Comparison of ENCODE assay signal across 1 cellular context in the genomic region with DNA sequence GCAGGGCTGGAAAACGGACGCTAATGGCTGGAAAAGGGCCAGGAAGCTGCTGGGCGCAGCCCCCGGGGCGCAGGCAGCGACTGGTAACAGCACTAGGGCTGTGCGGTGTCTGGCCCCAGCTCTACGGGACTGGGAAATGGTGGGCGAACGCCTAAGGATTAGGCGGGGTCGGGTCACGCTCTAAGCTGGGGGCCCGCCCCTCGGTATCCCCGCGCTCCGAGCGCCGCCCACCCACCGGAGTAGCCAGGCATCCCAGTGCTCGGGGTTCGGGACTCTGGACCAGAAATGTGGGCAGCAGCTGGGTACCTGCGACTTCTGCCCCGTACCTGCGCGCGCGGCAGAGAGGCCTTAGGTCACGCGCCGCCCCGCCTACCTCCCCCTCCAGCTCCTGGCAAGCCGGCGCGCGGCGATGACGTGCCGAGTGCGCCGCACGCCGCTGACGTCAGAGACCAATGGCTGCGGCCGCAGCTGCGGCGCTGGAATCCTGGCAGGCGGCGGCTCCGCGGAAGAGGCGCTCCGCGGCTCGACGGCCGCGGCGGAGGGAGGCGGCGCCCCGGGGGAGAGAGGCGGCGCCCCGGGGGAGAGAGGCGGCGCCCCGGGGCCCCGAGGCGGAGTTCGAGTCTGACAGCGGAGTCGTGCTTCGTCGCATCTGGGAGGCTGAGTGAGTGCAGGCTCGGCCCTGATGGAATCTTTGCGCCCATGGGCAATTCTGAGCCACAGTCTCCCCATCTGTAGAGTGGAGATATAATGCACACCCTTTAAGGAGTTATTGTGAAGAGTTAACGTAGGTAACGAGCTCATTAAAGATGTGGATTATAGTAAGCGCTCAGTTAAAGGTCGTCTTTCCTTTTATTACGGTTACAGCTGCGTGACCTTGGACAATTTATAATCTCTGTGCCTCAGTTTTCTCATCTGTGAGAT.
A peak's percentile ranks its signal among the peaks of the same experiment; 100 is the strongest.
TF ChIP-seq lines count a peak whose summit lies in the region.

Gene HPS4 (minus strand): TSS at position 345 of the 921 bp plus-strand sequence. CDS start 2,021 bp downstream, outside the sequence.
Gene SRRD (plus strand): TSS at position 439 of the 921 bp plus-strand sequence. CDS start 14 bp downstream, at position 453.

TF ChIP-seq in HepG2, 621 proteins besides CTCF, POLR2A, EP300 and RAD21 (continues in another document):
- TF ChIP-seq SNAPC2 (CRISPR knock-in tag; IDR thresholded peaks at IDR 0.05) (no peak; the same call in 1 of the 2 replicates), STAG1 (CRISPR knock-in tag; IDR thresholded peaks at IDR 0.05) (no peak), SALL2 (CRISPR knock-in tag; IDR thresholded peaks at IDR 0.05) (peak; percentile 92), ZNF768 (CRISPR knock-in tag; IDR thresholded peaks at IDR 0.05) (peak; percentile 80), ATAD3A (CRISPR knock-in tag; IDR thresholded peaks at IDR 0.05) (peak; percentile 26; the same call in 1 of the 2 replicates), IRF9 (CRISPR knock-in tag; IDR thresholded peaks at IDR 0.05; ENCODE audit: borderline replicate concordance) (peak; percentile 92; the same call in 1 of the 2 replicates), ZNF30 (CRISPR knock-in tag; IDR thresholded peaks at IDR 0.05) (0 out of 2 replicates have a peak, but pooled peaks have one; percentile 10), CENPT (CRISPR knock-in tag; IDR thresholded peaks at IDR 0.05; ENCODE audit: low read depth) (no peak), NR1H2 (CRISPR knock-in tag; IDR thresholded peaks at IDR 0.05; ENCODE audit: borderline replicate concordance, low read depth) (0 out of 2 replicates have a peak, but pooled peaks have one; percentile 17), NKX3-1 (CRISPR knock-in tag; IDR thresholded peaks at IDR 0.05) (peak; percentile 75; the same call in 1 of the 2 replicates), ZNF850 (CRISPR knock-in tag; conservative IDR thresholded peaks at IDR 0.05) (0 out of 2 replicates have a peak, but pooled peaks have one; percentile 83), CEBPG (CRISPR knock-in tag; IDR thresholded peaks at IDR 0.05) (peak; percentile 44; the same call in 1 of the 2 replicates), TCF12 (IDR thresholded peaks at IDR 0.05) (no peak), TCF12 (CRISPR knock-in tag; IDR thresholded peaks at IDR 0.05) (peak; percentile 75; the same call in 1 of the 2 replicates), EZH2 (conservative IDR thresholded peaks at IDR 0.05; ENCODE audit: low read depth, low read length) (no peak), ZNF670 (CRISPR knock-in tag; IDR thresholded peaks at IDR 0.05; ENCODE audit: borderline replicate concordance) (peak; percentile 95), DDIT3 (CRISPR knock-in tag; IDR thresholded peaks at IDR 0.05) (no peak), TBX3 (IDR thresholded peaks at IDR 0.05; ENCODE audit: borderline replicate concordance) (no peak), ZNF10 (CRISPR knock-in tag; IDR thresholded peaks at IDR 0.05; ENCODE audit: borderline replicate concordance, low read depth) (no peak), ZNF337 (CRISPR knock-in tag; IDR thresholded peaks at IDR 0.05; ENCODE audit: borderline replicate concordance, low read depth) (peak; percentile 77; the same call in 1 of the 2 replicates), MAFK (conservative IDR thresholded peaks at IDR 0.05 in 1 of 2, IDR thresholded peaks at IDR 0.05 in 1 of 2; ENCODE audit: low read length in 2 of 2) (no peak), SMAD1 (CRISPR knock-in tag; IDR thresholded peaks at IDR 0.05; ENCODE audit: borderline replicate concordance, low read depth) (0 out of 2 replicates have a peak, but pooled peaks have one; percentile 63), SP140L (CRISPR knock-in tag; IDR thresholded peaks at IDR 0.05; ENCODE audit: borderline replicate concordance) (no peak), THRA (CRISPR knock-in tag; IDR thresholded peaks at IDR 0.05; ENCODE audit: borderline replicate concordance) (peak; percentile 61), ZNF292 (CRISPR knock-in tag; IDR thresholded peaks at IDR 0.05; ENCODE audit: borderline replicate concordance, low read depth) (peak; percentile 88), NR2F2 (IDR thresholded peaks at IDR 0.05; ENCODE audit: borderline replicate concordance, low read depth) (no peak; the same call in 1 of the 2 replicates), AKAP8 (CRISPR knock-in tag; IDR thresholded peaks at IDR 0.05) (peak; percentile 33; the same call in 1 of the 2 replicates), NBN (conservative IDR thresholded peaks at IDR 0.05) (no peak), MYPOP (CRISPR knock-in tag; IDR thresholded peaks at IDR 0.05) (0 out of 2 replicates have a peak, but pooled peaks have one; percentile 46), ZNF761 (CRISPR knock-in tag; conservative IDR thresholded peaks at IDR 0.05) (0 out of 2 replicates have a peak, but pooled peaks have one; percentile 68), ZNF615 (CRISPR knock-in tag; IDR thresholded peaks at IDR 0.05; ENCODE audit: borderline replicate concordance) (no peak), ZNF557 (CRISPR knock-in tag; IDR thresholded peaks at IDR 0.05) (no peak), ZIK1 (CRISPR knock-in tag; IDR thresholded peaks at IDR 0.05; ENCODE audit: borderline replicate concordance, low read depth) (no peak; the same call in 1 of the 2 replicates), IRF2 (CRISPR knock-in tag; IDR thresholded peaks at IDR 0.05) (peak; percentile 87), HES4 (CRISPR knock-in tag; IDR thresholded peaks at IDR 0.05; ENCODE audit: borderline replicate concordance) (0 out of 2 replicates have a peak, but pooled peaks have one; percentile 42), CREB1 (IDR thresholded peaks at IDR 0.05) (peak; percentile 99), CREB1 (CRISPR knock-in tag; IDR thresholded peaks at IDR 0.05) (peak; percentile 98), ZNF788 (CRISPR knock-in tag; IDR thresholded peaks at IDR 0.05; ENCODE audit: borderline replicate concordance) (peak; percentile 93), ZNF781 (CRISPR knock-in tag; IDR thresholded peaks at IDR 0.05; ENCODE audit: borderline replicate concordance, not compliant biosample characterization) (peak; percentile 80), ERF (CRISPR knock-in tag; IDR thresholded peaks at IDR 0.05) (peak; percentile 56), ZBTB7B (CRISPR knock-in tag; IDR thresholded peaks at IDR 0.05) (0 out of 2 replicates have a peak, but pooled peaks have one; percentile 64), ZNF678 (CRISPR knock-in tag; IDR thresholded peaks at IDR 0.05) (no peak), SKI (IDR thresholded peaks at IDR 0.05; ENCODE audit: partially characterized antibody) (peak; percentile 71), HOXD1 (CRISPR knock-in tag; IDR thresholded peaks at IDR 0.05) (peak; percentile 80), HDAC6 (IDR thresholded peaks at IDR 0.05; ENCODE audit: low read depth, low read length) (no peak), ARNT2 (CRISPR knock-in tag; IDR thresholded peaks at IDR 0.05; ENCODE audit: low read depth) (peak; percentile 81), SAFB2 (CRISPR knock-in tag; IDR thresholded peaks at IDR 0.05; ENCODE audit: borderline replicate concordance, low read depth) (peak; percentile 91; the same call in 1 of the 2 replicates), ZC3H4 (CRISPR knock-in tag; IDR thresholded peaks at IDR 0.05; ENCODE audit: borderline replicate concordance) (0 out of 2 replicates have a peak, but pooled peaks have one; percentile 48), ZFP1 (CRISPR knock-in tag; IDR thresholded peaks at IDR 0.05) (peak; percentile 42; the same call in 1 of the 2 replicates)
- TF ChIP-seq, protein P1, sequence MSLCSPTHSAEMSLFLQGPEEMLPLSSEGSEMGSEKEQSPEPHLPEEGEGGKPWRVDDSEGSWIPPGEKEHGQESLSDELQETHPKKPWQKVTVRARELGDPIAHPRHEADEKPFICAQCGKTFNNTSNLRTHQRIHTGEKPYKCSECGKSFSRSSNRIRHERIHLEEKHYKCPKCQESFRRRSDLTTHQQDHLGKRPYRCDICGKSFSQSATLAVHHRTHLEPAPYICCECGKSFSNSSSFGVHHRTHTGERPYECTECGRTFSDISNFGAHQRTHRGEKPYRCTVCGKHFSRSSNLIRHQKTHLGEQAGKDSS (CRISPR knock-in tag; IDR thresholded peaks at IDR 0.05; ENCODE audit: borderline replicate concordance, low read depth), result peak; percentile 29; the same call in 1 of the 2 replicates
- TF ChIP-seq, protein P2, sequence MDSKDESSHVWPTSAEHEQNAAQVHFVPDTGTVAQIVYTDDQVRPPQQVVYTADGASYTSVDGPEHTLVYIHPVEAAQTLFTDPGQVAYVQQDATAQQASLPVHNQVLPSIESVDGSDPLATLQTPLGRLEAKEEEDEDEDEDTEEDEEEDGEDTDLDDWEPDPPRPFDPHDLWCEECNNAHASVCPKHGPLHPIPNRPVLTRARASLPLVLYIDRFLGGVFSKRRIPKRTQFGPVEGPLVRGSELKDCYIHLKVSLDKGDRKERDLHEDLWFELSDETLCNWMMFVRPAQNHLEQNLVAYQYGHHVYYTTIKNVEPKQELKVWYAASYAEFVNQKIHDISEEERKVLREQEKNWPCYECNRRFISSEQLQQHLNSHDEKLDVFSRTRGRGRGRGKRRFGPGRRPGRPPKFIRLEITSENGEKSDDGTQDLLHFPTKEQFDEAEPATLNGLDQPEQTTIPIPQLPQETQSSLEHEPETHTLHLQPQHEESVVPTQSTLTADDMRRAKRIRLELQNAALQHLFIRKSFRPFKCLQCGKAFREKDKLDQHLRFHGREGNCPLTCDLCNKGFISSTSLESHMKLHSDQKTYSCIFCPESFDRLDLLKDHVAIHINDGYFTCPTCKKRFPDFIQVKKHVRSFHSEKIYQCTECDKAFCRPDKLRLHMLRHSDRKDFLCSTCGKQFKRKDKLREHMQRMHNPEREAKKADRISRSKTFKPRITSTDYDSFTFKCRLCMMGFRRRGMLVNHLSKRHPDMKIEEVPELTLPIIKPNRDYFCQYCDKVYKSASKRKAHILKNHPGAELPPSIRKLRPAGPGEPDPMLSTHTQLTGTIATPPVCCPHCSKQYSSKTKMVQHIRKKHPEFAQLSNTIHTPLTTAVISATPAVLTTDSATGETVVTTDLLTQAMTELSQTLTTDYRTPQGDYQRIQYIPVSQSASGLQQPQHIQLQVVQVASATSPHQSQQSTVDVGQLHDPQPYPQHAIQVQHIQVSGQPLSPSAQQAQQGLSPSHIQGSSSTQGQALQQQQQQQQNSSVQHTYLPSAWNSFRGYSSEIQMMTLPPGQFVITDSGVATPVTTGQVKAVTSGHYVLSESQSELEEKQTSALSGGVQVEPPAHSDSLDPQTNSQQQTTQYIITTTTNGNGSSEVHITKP (CRISPR knock-in tag; IDR thresholded peaks at IDR 0.05; ENCODE audit: low read depth), result peak; percentile 55; the same call in 1 of the 2 replicates
- TF ChIP-seq, protein P3, sequence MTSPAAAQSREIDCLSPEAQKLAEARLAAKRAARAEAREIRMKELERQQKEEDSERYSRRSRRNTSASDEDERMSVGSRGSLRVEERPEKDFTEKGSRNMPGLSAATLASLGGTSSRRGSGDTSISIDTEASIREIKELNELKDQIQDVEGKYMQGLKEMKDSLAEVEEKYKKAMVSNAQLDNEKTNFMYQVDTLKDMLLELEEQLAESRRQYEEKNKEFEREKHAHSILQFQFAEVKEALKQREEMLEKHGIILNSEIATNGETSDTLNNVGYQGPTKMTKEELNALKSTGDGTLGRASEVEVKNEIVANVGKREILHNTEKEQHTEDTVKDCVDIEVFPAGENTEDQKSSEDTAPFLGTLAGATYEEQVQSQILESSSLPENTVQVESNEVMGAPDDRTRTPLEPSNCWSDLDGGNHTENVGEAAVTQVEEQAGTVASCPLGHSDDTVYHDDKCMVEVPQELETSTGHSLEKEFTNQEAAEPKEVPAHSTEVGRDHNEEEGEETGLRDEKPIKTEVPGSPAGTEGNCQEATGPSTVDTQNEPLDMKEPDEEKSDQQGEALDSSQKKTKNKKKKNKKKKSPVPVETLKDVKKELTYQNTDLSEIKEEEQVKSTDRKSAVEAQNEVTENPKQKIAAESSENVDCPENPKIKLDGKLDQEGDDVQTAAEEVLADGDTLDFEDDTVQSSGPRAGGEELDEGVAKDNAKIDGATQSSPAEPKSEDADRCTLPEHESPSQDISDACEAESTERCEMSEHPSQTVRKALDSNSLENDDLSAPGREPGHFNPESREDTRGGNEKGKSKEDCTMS (CRISPR knock-in tag; conservative IDR thresholded peaks at IDR 0.05), result no peak; the same call in 1 of the 2 replicates
- TF ChIP-seq, protein P4, sequence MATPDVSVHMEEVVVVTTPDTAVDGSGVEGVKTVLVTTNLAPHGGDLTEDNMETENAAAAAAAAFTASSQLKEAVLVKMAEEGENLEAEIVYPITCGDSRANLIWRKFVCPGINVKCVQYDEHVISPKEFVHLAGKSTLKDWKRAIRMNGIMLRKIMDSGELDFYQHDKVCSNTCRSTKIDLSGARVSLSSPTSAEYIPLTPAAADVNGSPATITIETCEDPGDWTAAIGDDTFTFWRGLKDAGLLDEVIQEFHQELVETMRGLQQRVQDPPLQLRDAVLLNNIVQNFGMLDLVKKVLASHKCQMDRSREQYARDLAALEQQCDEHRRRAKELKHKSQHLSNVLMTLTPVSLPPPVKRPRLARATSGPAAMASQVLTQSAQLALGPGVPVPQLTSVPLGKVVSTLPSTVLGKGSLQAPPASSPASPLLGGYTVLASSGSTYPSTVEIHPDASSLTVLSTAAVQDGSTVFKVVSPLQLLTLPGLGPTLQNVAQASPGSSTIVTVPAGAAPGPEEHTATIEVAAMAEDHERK (CRISPR knock-in tag; IDR thresholded peaks at IDR 0.05; ENCODE audit: low read depth), result peak; percentile 81
